ENCODE assay signal across 17 cellular contexts in genomic region chr13:114162533-114162922, GRCh38. TPM values are rescaled to one million over a fixed set of nuclear protein-coding genes. Genes with fewer than 3 reads are reported as not detected.
DNase-seq lines count a peak whose midpoint lies in the region; ATAC-seq and TF ChIP-seq lines count a peak whose summit lies in the region.
"Had no signal": no experiment of that assay in that cellular context is flagged by ENCODE, and none has a peak within 500 bp of the region (broad histone marks: within the 10 kb centered on the region; RNA-seq: fewer than 3 reads in every experiment).

No MANE protein-coding gene starts in this region.

- peak overlapping the region; percentile 55 for H3K4me3 Mint-ChIP-seq in activated CD4-positive, alpha-beta T cell treated with anti-CD3 and anti-CD28 coated beads for 36 hours
- H3K4me3 Mint-ChIP-seq in stimulated activated effector memory CD8-positive, alpha-beta T cell treated with anti-CD3 and anti-CD28 coated beads, Interleukin-12 subunit alpha, Interleukin-12 subunit beta, amount 100 ng/mL, for 72 hours = peak overlapping the region; percentile 62

- no peak for DNase-seq in activated CD4-positive, alpha-beta T cell treated with anti-CD3 and anti-CD28 coated beads for 36 hours
- DNase-seq in activated CD4-positive, alpha-beta T cell treated with anti-CD3 and anti-CD28 coated beads, Interleukin-2, amount 50 U/mL, for 1 hour = no peak
- DNase-seq in SJCRH30 (no peak), fibroblast of lung (ENCODE audit: low read depth in 2 of 2) (no peak), NCI-H774 (lab: John Stamatoyannopoulos, UW) (no peak)
- no peak for DNase-seq in stimulated activated effector memory CD8-positive, alpha-beta T cell treated with anti-CD3 and anti-CD28 coated beads, Interleukin-12 subunit alpha, Interleukin-12 subunit beta, amount 100 ng/mL, for 72 hours (ENCODE audit: low spot score in 2 of 2)
- DNase-seq: NCI-H1105, NCI-H446 had no signal

- H3K27me3 Mint-ChIP-seq in activated CD4-positive, alpha-beta T cell treated with anti-CD3 and anti-CD28 coated beads for 36 hours = no peaks in the 10 kb centered on the region

- POLR2A ChIA-PET in activated CD4-positive, alpha-beta T cell treated with anti-CD3 and anti-CD28 coated beads for 36 hours (lab: Charles Lee) = interaction anchor here (1.5 kb wide), 1 partner anchor 17 kb away, joined by 4 read pairs; no protein-coding TSS in a partner anchor

- H3K4me1 ChIP-seq in SJCRH30 (no peaks in the 10 kb centered on the region), fibroblast of lung (ENCODE audit: control insufficient read depth, extremely low read depth, insufficient read depth, low read length) (peaks cover 2% of the 10 kb centered on the region)

- no peaks in the 10 kb centered on the region for H3K36me3 ChIP-seq in SJCRH30
- H3K36me3 ChIP-seq in fibroblast of lung (ENCODE audit: control insufficient read depth, insufficient read depth, low read length) = no peaks in the 10 kb centered on the region

- intact Hi-C loops in activated CD4-positive, alpha-beta T cell treated with anti-CD3 and anti-CD28 coated beads for 36 hours (cut with DNase I, micrococcal nuclease) = no loop called here

- H2AFZ ChIP-seq in fibroblast of lung (ENCODE audit: low read length) = peak overlapping the region; percentile 85

- no peaks in the 10 kb centered on the region for H3K79me2 ChIP-seq in fibroblast of lung (ENCODE audit: control insufficient read depth, insufficient read depth, low read length)

- H3K9me3 Mint-ChIP-seq in activated CD4-positive, alpha-beta T cell treated with anti-CD3 and anti-CD28 coated beads for 36 hours (ENCODE audit: low read depth) = peaks cover 7% of the 10 kb centered on the region
- no peaks in the 10 kb centered on the region for H3K9me3 Mint-ChIP-seq in stimulated activated effector memory CD8-positive, alpha-beta T cell treated with anti-CD3 and anti-CD28 coated beads, Interleukin-12 subunit alpha, Interleukin-12 subunit beta, amount 100 ng/mL, for 72 hours

- TF ChIP-seq CTCF in fibroblast of lung (conservative IDR thresholded peaks at IDR 0.05 in 1 of 2, IDR thresholded peaks at IDR 0.05 in 1 of 2; ENCODE audit: low read depth in 1 of 2, low read length in 2 of 2) = no peak

- no peaks in the 10 kb centered on the region for H4K20me1 ChIP-seq in fibroblast of lung (ENCODE audit: control insufficient read depth, extremely low read depth, insufficient read depth, low read length)

- H3K27ac Mint-ChIP-seq in activated CD4-positive, alpha-beta T cell treated with anti-CD3 and anti-CD28 coated beads for 36 hours = peak overlapping the region; percentile 79
- peak overlapping the region; percentile 72 for H3K27ac Mint-ChIP-seq in stimulated activated effector memory CD8-positive, alpha-beta T cell treated with anti-CD3 and anti-CD28 coated beads, Interleukin-12 subunit alpha, Interleukin-12 subunit beta, amount 100 ng/mL, for 72 hours

- CTCF ChIA-PET in activated CD4-positive, alpha-beta T cell treated with anti-CD3 and anti-CD28 coated beads for 36 hours (lab: Charles Lee) = interaction anchor here (0.6 to 1.8 kb wide), 6 partner anchors 8 to 63 kb away, joined by 3 to 5 read pairs (median 4); no protein-coding TSS in a partner anchor

- peak overlapping the region; percentile 87 for H3K4me2 ChIP-seq in fibroblast of lung (ENCODE audit: extremely low read depth, insufficient read depth, low read length)

- peaks cover 79% of the 10 kb centered on the region for H3K4me1 Mint-ChIP-seq in activated CD4-positive, alpha-beta T cell treated with anti-CD3 and anti-CD28 coated beads for 36 hours
- peaks cover 58% of the 10 kb centered on the region for H3K4me1 Mint-ChIP-seq in stimulated activated effector memory CD8-positive, alpha-beta T cell treated with anti-CD3 and anti-CD28 coated beads, Interleukin-12 subunit alpha, Interleukin-12 subunit beta, amount 100 ng/mL, for 72 hours

- no peak overlapping the region for H3K27ac ChIP-seq in SJCRH30
- H3K27ac ChIP-seq in fibroblast of lung (ENCODE audit: insufficient read depth, low read length) = no peak overlapping the region
- H3K27ac ChIP-seq: dorsolateral prefrontal cortex had no signal

- H3K27me3 ChIP-seq in SJCRH30 (no peaks in the 10 kb centered on the region), fibroblast of lung (ENCODE audit: control insufficient read depth, insufficient read depth, low read length) (peaks cover 29% of the 10 kb centered on the region)

- ATAC-seq in activated CD4-positive, alpha-beta T cell treated with anti-CD3 and anti-CD28 coated beads for 36 hours = no peak
- no peak for ATAC-seq in stimulated activated effector memory CD8-positive, alpha-beta T cell treated with anti-CD3 and anti-CD28 coated beads, Interleukin-12 subunit alpha, Interleukin-12 subunit beta, amount 100 ng/mL, for 72 hours
- ATAC-seq in HG03280 (IDR thresholded peaks at IDR 0.05; ENCODE audit: unreplicated experiment) = no peak
- no peak for ATAC-seq in GM19455 (IDR thresholded peaks at IDR 0.05; ENCODE audit: unreplicated experiment)

- peaks cover 2% of the 10 kb centered on the region for H3K36me3 Mint-ChIP-seq in activated CD4-positive, alpha-beta T cell treated with anti-CD3 and anti-CD28 coated beads for 36 hours (ENCODE audit: low read depth)
- H3K36me3 Mint-ChIP-seq in stimulated activated effector memory CD8-positive, alpha-beta T cell treated with anti-CD3 and anti-CD28 coated beads, Interleukin-12 subunit alpha, Interleukin-12 subunit beta, amount 100 ng/mL, for 72 hours = no peaks in the 10 kb centered on the region

- H3K9ac ChIP-seq in fibroblast of lung (ENCODE audit: insufficient read depth, low read length) = no peak overlapping the region

- H3K9me3 ChIP-seq in SJCRH30 (replicated peaks) = no peaks in the 10 kb centered on the region
- H3K9me3 ChIP-seq in fibroblast of lung (ENCODE audit: control insufficient read depth, insufficient read depth, low read depth, low read length) = no peaks in the 10 kb centered on the region

- H3K4me3 ChIP-seq in SJCRH30 = peak overlapping the region; percentile 37
- H3K4me3 ChIP-seq in fibroblast of lung (replicated peaks in 1 of 4; ENCODE audit: control extremely low read depth in 1 of 4, insufficient read depth in 1 of 4, low read depth in 3 of 4, low read length in 4 of 4) = peak overlapping the region in 1 of 4 experiments; percentile 1

RNA-seq across cellular contexts. Expression of gene CFAP97D2, which starts 16.5 kb away (rescaled TPM):
- total RNA-seq in activated CD4-positive, alpha-beta T cell treated with anti-CD3 and anti-CD28 coated beads for 36 hours = not detected
- 0.58 and 0.71 TPM in 2 replicates for total RNA-seq in SJCRH30 (2014; rRNA removed; shearing (Covaris generic))
- total RNA-seq in fibroblast of lung = not detected in 2 replicates
- not detected in 2 replicates for polyA plus RNA-seq in fibroblast of lung
- not detected in 2 replicates for polyA plus RNA-seq in fibroblast of lung (2012)
- polyA minus RNA-seq in fibroblast of lung (ENCODE audit: low replicate concordance) = not detected in 2 replicates
- total RNA-seq: A172; activated CD8-positive, alpha-beta memory T cell treated with anti-CD3 and anti-CD28 coated beads for 36 hours; aorta; kidney; myocyte; temporal lobe had no signal
- polyA plus RNA-seq: aorta had no signal

RNA-seq across cellular contexts. Expression of gene RASA3, which starts 30.1 kb away (rescaled TPM):
- total RNA-seq in activated CD4-positive, alpha-beta T cell treated with anti-CD3 and anti-CD28 coated beads for 36 hours = 10 to 100 TPM; 33.0 to 34.7 TPM
- total RNA-seq in SJCRH30 (2014; rRNA removed; shearing (Covaris generic)) = 18.6 and 20.5 TPM in 2 replicates
- total RNA-seq in fibroblast of lung = 21.6 and 26.6 TPM in 2 replicates
- 31.1 and 34.1 TPM in 2 replicates for polyA plus RNA-seq in fibroblast of lung
- polyA plus RNA-seq in fibroblast of lung (2012) = 32.0 and 32.4 TPM in 2 replicates
- polyA minus RNA-seq in fibroblast of lung (ENCODE audit: low replicate concordance) = 20.1 and 29.0 TPM in 2 replicates
